8 cellular contexts compared by ENCODE assay signal in the genomic region with DNA sequence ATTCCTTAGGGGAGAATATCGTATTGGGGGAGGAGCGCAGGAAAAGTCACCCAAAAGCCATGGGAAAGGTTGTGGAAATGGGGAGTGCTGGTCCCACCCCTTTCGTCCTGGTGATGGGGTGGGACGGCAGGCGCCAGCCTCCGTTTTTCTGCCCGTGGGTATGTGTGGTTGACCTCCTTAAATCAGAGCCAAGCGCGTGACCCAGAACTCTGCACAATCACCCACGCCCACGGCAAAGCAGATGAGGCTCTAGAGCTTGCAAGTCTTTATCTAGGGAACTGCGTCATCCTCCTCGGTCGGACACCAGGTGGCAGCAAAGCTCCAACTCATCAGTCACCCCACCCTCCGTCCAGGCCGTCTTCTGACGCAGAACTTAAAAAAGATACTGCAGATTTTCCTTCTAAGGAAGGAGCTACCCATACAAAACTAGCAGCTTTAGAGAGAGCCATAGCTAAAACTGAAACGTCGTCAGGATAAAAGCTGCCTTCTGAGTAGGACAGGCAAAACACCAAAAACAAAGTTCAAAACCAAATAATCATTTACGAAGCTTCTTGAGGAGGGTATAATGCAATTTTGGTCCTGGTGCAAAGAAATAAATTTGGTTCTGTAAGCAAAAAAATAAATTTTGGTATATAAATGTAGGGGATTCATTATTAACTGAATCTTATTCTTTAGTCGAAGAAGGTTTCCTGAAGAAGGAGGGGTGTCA.
DNase-seq lines count a peak whose midpoint lies in the region; ATAC-seq and TF ChIP-seq lines count a peak whose summit lies in the region.

No MANE protein-coding gene starts in this region.

- peak overlapping the region; percentile 6 for H3K27ac Mint-ChIP-seq in activated naive CD4-positive, alpha-beta T cell treated with anti-CD3 and anti-CD28 coated beads, Interleukin-2, amount 50 U/mL, for 24 hours

- no peak overlapping the region for H2BK5ac ChIP-seq in trophoblast cell (ENCODE audit: low read depth, low read length, poor library complexity)

- TF ChIP-seq EP300 in transverse colon (IDR thresholded peaks at IDR 0.05; ENCODE audit: low read depth) = no peak

- no peak overlapping the region for H4K91ac ChIP-seq in trophoblast cell (ENCODE audit: low read depth, low read length)

- peak overlapping the region; percentile 46 for H3K4me2 ChIP-seq in trophoblast cell (ENCODE audit: low read length)

- H3K36me3 ChIP-seq in trophoblast cell (ENCODE audit: control insufficient read depth in 1 of 2, insufficient read depth in 2 of 2, low read length in 2 of 2) (no peaks in the 10 kb centered on the region), transverse colon (no peaks in the 10 kb centered on the region)

- TF ChIP-seq POLR2A in transverse colon (IDR thresholded peaks at IDR 0.05) = no peak

- H3K36me3 Mint-ChIP-seq in activated naive CD4-positive, alpha-beta T cell treated with anti-CD3 and anti-CD28 coated beads, Interleukin-2, amount 50 U/mL, for 24 hours = no peaks in the 10 kb centered on the region

- DNase-seq in GM03348 (ENCODE audit: low spot score) (peak; percentile 86), NCI-H1048 (lab: John Stamatoyannopoulos, UW) (peak; percentile 73), Right ventricle myocardium inferior (ENCODE audit: missing footprints) (peak; percentile 90), trophoblast cell (peak; percentile 78 to 87), transverse colon (peak; percentile 91)

- H3K4ac ChIP-seq in trophoblast cell (ENCODE audit: low read depth, low read length) = no peak overlapping the region

- H2AFZ ChIP-seq in trophoblast cell (ENCODE audit: insufficient read depth, low read length, poor library complexity) = no peak overlapping the region

- H4K8ac ChIP-seq in trophoblast cell (ENCODE audit: low read depth, low read length) = no peak overlapping the region

- H3K23ac ChIP-seq in trophoblast cell (ENCODE audit: low read length) = no peak overlapping the region

- intact Hi-C loops in Right ventricle myocardium inferior (cut with DNase I) = loop anchor here (2.0 to 5.0 kb wide), 2 partner anchors 230 to 1005 kb away; no protein-coding TSS in a partner anchor
- intact Hi-C loops in transverse colon (cut with DNase I; ENCODE audit: low total_unique reads) = loop anchor here (10.0 kb wide), 1 partner anchor 232 kb away; the partner anchor contains the start of gene XCL1

- peak overlapping the region; percentile 26 for H3K4me3 Mint-ChIP-seq in activated naive CD4-positive, alpha-beta T cell treated with anti-CD3 and anti-CD28 coated beads, Interleukin-2, amount 50 U/mL, for 24 hours

- H4K12ac ChIP-seq in trophoblast cell (ENCODE audit: low read depth, low read length) = no peak overlapping the region

- no peaks in the 10 kb centered on the region for H3K9me3 Mint-ChIP-seq in activated naive CD4-positive, alpha-beta T cell treated with anti-CD3 and anti-CD28 coated beads, Interleukin-2, amount 50 U/mL, for 24 hours

- peak; percentile 76 to 88 (median 80) for TF ChIP-seq CTCF in transverse colon (IDR thresholded peaks at IDR 0.05)

- H3K4me1 ChIP-seq in trophoblast cell (ENCODE audit: control insufficient read depth in 1 of 2, insufficient read depth in 2 of 2, low read length in 2 of 2) = peaks cover 0 to 3% of the 10 kb centered on the region in 2 experiments
- H3K4me1 ChIP-seq in transverse colon = peaks cover 0 to 20% (median 7%) of the 10 kb centered on the region in 4 donors

- no peak overlapping the region for H2BK12ac ChIP-seq in trophoblast cell (ENCODE audit: low read length)

- no peak overlapping the region for H3K27ac ChIP-seq in trophoblast cell (ENCODE audit: low read depth, low read length)
- H3K27ac ChIP-seq in transverse colon = peak overlapping the region; percentile 25 to 60 (median 42)

- H2AK5ac ChIP-seq in trophoblast cell (ENCODE audit: low read length) = no peak overlapping the region

- H3K27me3 ChIP-seq in trophoblast cell (ENCODE audit: insufficient read depth, low read length) = no peaks in the 10 kb centered on the region
- no peaks in the 10 kb centered on the region for H3K27me3 ChIP-seq in transverse colon

- no peak overlapping the region for H3K9ac ChIP-seq in trophoblast cell (ENCODE audit: low read length)

- no peak overlapping the region for H3K4me3 ChIP-seq in trophoblast cell (ENCODE audit: low read depth, low read length)
- H3K4me3 ChIP-seq in transverse colon = peak overlapping the region in 1 of 4 donors; percentile 29

- H2BK120ac ChIP-seq in trophoblast cell (ENCODE audit: insufficient read depth, low read length, poor library complexity) = no peak overlapping the region

- H3K4me1 Mint-ChIP-seq in activated naive CD4-positive, alpha-beta T cell treated with anti-CD3 and anti-CD28 coated beads, Interleukin-2, amount 50 U/mL, for 24 hours = peaks cover 34% of the 10 kb centered on the region

- no peaks in the 10 kb centered on the region for H3K79me1 ChIP-seq in trophoblast cell (ENCODE audit: low read length)

- H3K18ac ChIP-seq in trophoblast cell (ENCODE audit: low read length) = no peak overlapping the region

- WGBS in trophoblast cell (ENCODE audit: extremely low coverage, insufficient coverage, insufficient read length) = no CpG with 5 or more reads among the region's 21 CpGs
- WGBS in transverse colon (ENCODE audit: low coverage in 1 of 2), 2 donors = 11 to 38% methylated on average over 4 to 21 of the region's 21 CpGs

- no peaks in the 10 kb centered on the region for H3K27me3 Mint-ChIP-seq in activated naive CD4-positive, alpha-beta T cell treated with anti-CD3 and anti-CD28 coated beads, Interleukin-2, amount 50 U/mL, for 24 hours

- ATAC-seq in HG02571 (IDR thresholded peaks at IDR 0.05; ENCODE audit: unreplicated experiment) (peak; percentile 83), SK-N-SH treated with all-trans-retinoic acid at 6 μM for 48 hours (peak; percentile 100), Right ventricle myocardium inferior (peak; percentile 98)

- H3K9me3 ChIP-seq in trophoblast cell (ENCODE audit: insufficient read depth, low read depth, low read length) (no peaks in the 10 kb centered on the region), transverse colon (no peaks in the 10 kb centered on the region)

- no peak overlapping the region for H3K14ac ChIP-seq in trophoblast cell (ENCODE audit: low read length)

- in situ Hi-C loops in transverse colon (cut with MboI; ENCODE audit: low pct_ligation_motif_present in 1 of 4, low pct_unique_long_range_greater_than_20kb in 1 of 4, low sequenced_read_pairs in 3 of 4) = loop anchor here in 3 of 4 donors (10.0 to 25.0 kb wide), 4 partner anchors 220 to 1002 kb away; partner anchors contain the start of gene XCL1 (in 2 of the 3)

- H3K79me2 ChIP-seq in trophoblast cell (ENCODE audit: control insufficient read depth, insufficient read depth, low read length, poor library complexity) = no peaks in the 10 kb centered on the region

TF ChIP-seq in SK-N-SH treated with all-trans-retinoic acid at 6 μM for 48 hours, 23 proteins besides CTCF, POLR2A, EP300 and RAD21 (continues in another document):
- TF ChIP-seq, protein P1, sequence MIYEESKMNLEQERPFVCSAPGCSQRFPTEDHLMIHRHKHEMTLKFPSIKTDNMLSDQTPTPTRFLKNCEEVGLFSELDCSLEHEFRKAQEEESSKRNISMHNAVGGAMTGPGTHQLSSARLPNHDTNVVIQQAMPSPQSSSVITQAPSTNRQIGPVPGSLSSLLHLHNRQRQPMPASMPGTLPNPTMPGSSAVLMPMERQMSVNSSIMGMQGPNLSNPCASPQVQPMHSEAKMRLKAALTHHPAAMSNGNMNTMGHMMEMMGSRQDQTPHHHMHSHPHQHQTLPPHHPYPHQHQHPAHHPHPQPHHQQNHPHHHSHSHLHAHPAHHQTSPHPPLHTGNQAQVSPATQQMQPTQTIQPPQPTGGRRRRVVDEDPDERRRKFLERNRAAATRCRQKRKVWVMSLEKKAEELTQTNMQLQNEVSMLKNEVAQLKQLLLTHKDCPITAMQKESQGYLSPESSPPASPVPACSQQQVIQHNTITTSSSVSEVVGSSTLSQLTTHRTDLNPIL (CRISPR knock-in tag; IDR thresholded peaks at IDR 0.05; ENCODE audit: low read depth) = no peak
- TF ChIP-seq ISL1 (CRISPR knock-in tag; IDR thresholded peaks at IDR 0.05) (no peak), PPARA (CRISPR knock-in tag; IDR thresholded peaks at IDR 0.05; ENCODE audit: borderline replicate concordance) (no peak), OSR1 (CRISPR knock-in tag; IDR thresholded peaks at IDR 0.05) (no peak), ZNF8 (CRISPR knock-in tag; IDR thresholded peaks at IDR 0.05) (no peak), BACH2 (CRISPR knock-in tag; IDR thresholded peaks at IDR 0.05; ENCODE audit: borderline replicate concordance) (no peak), ZFP3 (CRISPR knock-in tag; IDR thresholded peaks at IDR 0.05) (no peak), SNAI2 (CRISPR knock-in tag; IDR thresholded peaks at IDR 0.05) (no peak), ARNTL (CRISPR knock-in tag; IDR thresholded peaks at IDR 0.05; ENCODE audit: borderline replicate concordance, low read depth) (no peak)
- TF ChIP-seq, protein P2, sequence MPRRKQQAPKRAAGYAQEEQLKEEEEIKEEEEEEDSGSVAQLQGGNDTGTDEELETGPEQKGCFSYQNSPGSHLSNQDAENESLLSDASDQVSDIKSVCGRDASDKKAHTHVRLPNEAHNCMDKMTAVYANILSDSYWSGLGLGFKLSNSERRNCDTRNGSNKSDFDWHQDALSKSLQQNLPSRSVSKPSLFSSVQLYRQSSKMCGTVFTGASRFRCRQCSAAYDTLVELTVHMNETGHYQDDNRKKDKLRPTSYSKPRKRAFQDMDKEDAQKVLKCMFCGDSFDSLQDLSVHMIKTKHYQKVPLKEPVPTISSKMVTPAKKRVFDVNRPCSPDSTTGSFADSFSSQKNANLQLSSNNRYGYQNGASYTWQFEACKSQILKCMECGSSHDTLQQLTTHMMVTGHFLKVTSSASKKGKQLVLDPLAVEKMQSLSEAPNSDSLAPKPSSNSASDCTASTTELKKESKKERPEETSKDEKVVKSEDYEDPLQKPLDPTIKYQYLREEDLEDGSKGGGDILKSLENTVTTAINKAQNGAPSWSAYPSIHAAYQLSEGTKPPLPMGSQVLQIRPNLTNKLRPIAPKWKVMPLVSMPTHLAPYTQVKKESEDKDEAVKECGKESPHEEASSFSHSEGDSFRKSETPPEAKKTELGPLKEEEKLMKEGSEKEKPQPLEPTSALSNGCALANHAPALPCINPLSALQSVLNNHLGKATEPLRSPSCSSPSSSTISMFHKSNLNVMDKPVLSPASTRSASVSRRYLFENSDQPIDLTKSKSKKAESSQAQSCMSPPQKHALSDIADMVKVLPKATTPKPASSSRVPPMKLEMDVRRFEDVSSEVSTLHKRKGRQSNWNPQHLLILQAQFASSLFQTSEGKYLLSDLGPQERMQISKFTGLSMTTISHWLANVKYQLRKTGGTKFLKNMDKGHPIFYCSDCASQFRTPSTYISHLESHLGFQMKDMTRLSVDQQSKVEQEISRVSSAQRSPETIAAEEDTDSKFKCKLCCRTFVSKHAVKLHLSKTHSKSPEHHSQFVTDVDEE (CRISPR knock-in tag; IDR thresholded peaks at IDR 0.05) = no peak
